ENCODE assay signal across 23 cellular contexts in the genomic region with DNA sequence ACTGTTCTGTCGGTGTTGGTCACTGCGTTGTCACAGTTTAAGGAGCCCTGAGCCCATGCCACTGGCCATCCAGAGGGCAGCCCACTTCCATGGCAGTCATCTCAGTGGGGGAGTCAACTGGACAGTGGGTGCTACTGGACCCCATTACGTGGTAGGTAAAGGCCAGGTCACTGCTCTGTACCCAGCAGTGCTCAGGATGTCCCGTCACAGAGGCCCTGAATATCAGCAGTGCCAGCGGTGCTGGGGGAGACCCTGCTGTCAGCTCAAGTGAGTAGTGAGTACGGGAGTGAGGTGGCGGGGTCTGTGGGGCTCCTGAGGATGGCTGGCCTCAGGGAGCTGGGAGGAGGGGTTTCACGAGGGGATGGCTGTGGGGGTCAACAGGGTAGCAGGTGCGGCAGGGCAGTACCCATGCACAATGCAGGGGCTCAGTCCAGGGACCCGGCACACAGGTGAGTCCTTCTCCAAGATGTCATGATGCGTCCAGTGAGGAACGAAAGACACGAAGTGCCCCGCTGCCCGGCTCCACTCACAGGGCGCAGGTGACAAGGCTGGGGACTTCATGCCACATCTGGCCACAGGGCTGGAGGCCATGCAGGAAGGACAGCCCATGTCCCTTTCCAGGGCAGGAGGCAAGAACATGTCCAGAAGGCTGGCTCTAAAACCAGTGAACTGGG. TPM values are rescaled to one million over a fixed set of nuclear protein-coding genes. Genes with fewer than 3 reads are reported as not detected.
DNase-seq lines count a peak whose midpoint lies in the region; ATAC-seq and TF ChIP-seq lines count a peak whose summit lies in the region.
"Had no signal": no experiment of that assay in that cellular context is flagged by ENCODE, and none has a peak within 500 bp of the region (broad histone marks: within the 10 kb centered on the region; RNA-seq: fewer than 3 reads in every experiment).

No MANE protein-coding gene starts in this region.

- no peaks in the 10 kb centered on the region for H3K79me2 ChIP-seq in hepatocyte
- H3K79me2 ChIP-seq in neural progenitor cell (ENCODE audit: low read depth): peaks cover 42% of the 10 kb centered on the region

- H3K27ac ChIP-seq in IMR-90 (ENCODE audit: insufficient read depth, low read length): no peak overlapping the region
- H3K27ac ChIP-seq in hepatocyte: no peak overlapping the region
- H3K27ac ChIP-seq in neural progenitor cell: no peak overlapping the region
- no peak overlapping the region for H3K27ac ChIP-seq in transverse colon
- H3K27ac ChIP-seq: GM23248, Peyer's patch, SJSA1 had no signal

- no peak overlapping the region for H2BK15ac ChIP-seq in IMR-90 (ENCODE audit: low read depth, low read length)

- TF ChIP-seq EP300 in transverse colon (IDR thresholded peaks at IDR 0.05; ENCODE audit: low read depth): no peak

- no peak overlapping the region for H3K23ac ChIP-seq in IMR-90 (ENCODE audit: low read depth, low read length)

- TF ChIP-seq RAD21 in IMR-90 (IDR thresholded peaks at IDR 0.05; ENCODE audit: low read length): no peak

- POLR2A ChIA-PET in IMR-90 (lab: Charles Lee; ENCODE audit: unreplicated experiment): no interaction called here

- no peak overlapping the region for H3K18ac ChIP-seq in IMR-90 (ENCODE audit: low read depth, low read length)

- H3K4me1 Mint-ChIP-seq in neural progenitor cell (peaks cover 72% of the 10 kb centered on the region), mesothelial cell of epicardium (no peaks in the 10 kb centered on the region)

- in situ Hi-C loops in IMR-90 (cut with MboI; ENCODE audit: low sequenced_read_pairs): no loop called here
- in situ Hi-C loops in transverse colon (cut with MboI; ENCODE audit: low pct_ligation_motif_present in 1 of 4, low pct_unique_long_range_greater_than_20kb in 1 of 4, low sequenced_read_pairs in 3 of 4): no loop called here

- H4K5ac ChIP-seq in IMR-90 (ENCODE audit: low read depth, low read length): no peak overlapping the region

- H3K27ac Mint-ChIP-seq in neural progenitor cell (peak overlapping the region; percentile 95), mesothelial cell of epicardium (no peak overlapping the region)
- H3K27ac Mint-ChIP-seq: CD4-positive, alpha-beta memory T cell had no signal

- H2AFZ ChIP-seq in IMR-90 (replicated peaks; ENCODE audit: low read length, poor library complexity) (peak overlapping the region; percentile 23), hepatocyte (no peak overlapping the region), neural progenitor cell (replicated peaks) (no peak overlapping the region)
- H2AFZ ChIP-seq: GM23248 had no signal

- H3F3A ChIP-seq in neural progenitor cell (ENCODE audit: low read depth): peaks cover 30% of the 10 kb centered on the region

- TF ChIP-seq POLR2A in IMR-90 (IDR thresholded peaks at IDR 0.05; ENCODE audit: low read depth, low read length): no peak
- TF ChIP-seq POLR2A in transverse colon (IDR thresholded peaks at IDR 0.05): no peak

- H2AK9ac ChIP-seq in IMR-90 (replicated peaks; ENCODE audit: low read depth, low read length, poor library complexity): peak overlapping the region; percentile 37

- peaks cover 10% of the 10 kb centered on the region; the same call in 1 of the 2 replicates for H3K27me3 ChIP-seq in IMR-90 (ENCODE audit: control insufficient read depth, insufficient read depth, low read length)
- H3K27me3 ChIP-seq in hepatocyte: no peaks in the 10 kb centered on the region
- no peaks in the 10 kb centered on the region for H3K27me3 ChIP-seq in neural progenitor cell
- no peaks in the 10 kb centered on the region for H3K27me3 ChIP-seq in transverse colon
- H3K27me3 ChIP-seq: Peyer's patch, SJSA1 had no signal

- no TSS peak for BruUV-seq in IMR-90 (replicated peaks; lab: Mats Ljungman, UMichigan)

- 90% methylated on average over 9 of the region's 16 CpGs; no CpG with 5 or more reads in 1 of the 2 experiments for WGBS in IMR-90 (ENCODE audit: extremely low coverage in 2 of 2, insufficient read length in 1 of 2), 2 experiments
- 88% methylated on average over 12 of the region's 16 CpGs for WGBS in hepatocyte (ENCODE audit: low lambda C conversion rate, missing lambda C conversion rate)
- 94% methylated on average over 16 of the region's 16 CpGs; no CpG with 5 or more reads in 1 of the 2 donors for WGBS in transverse colon (ENCODE audit: low coverage in 1 of 2), 2 donors

- H3K36me3 ChIP-seq in IMR-90 (ENCODE audit: control insufficient read depth, insufficient read depth, low read length) (no peaks in the 10 kb centered on the region), hepatocyte (replicated peaks; ENCODE audit: insufficient read depth, low read depth) (no peaks in the 10 kb centered on the region), neural progenitor cell (no peaks in the 10 kb centered on the region), transverse colon (no peaks in the 10 kb centered on the region)
- H3K36me3 ChIP-seq: Peyer's patch, SJSA1 had no signal

- H3K9me3 ChIP-seq in IMR-90 (ENCODE audit: control insufficient read depth, insufficient read depth, low read length): no peaks in the 10 kb centered on the region
- H3K9me3 ChIP-seq in hepatocyte (ENCODE audit: low read depth): no peaks in the 10 kb centered on the region
- no peaks in the 10 kb centered on the region for H3K9me3 ChIP-seq in neural progenitor cell (ENCODE audit: low read depth)
- no peaks in the 10 kb centered on the region for H3K9me3 ChIP-seq in transverse colon
- H3K9me3 ChIP-seq: Caco-2, Peyer's patch, SJSA1 had no signal

- no peak overlapping the region for H3K9ac ChIP-seq in IMR-90 (ENCODE audit: low read depth, low read length)
- no peak overlapping the region for H3K9ac ChIP-seq in neural progenitor cell
- H3K9ac ChIP-seq: GM23248 had no signal

- no peak for ATAC-seq in IMR-90 (ENCODE audit: low read depth)
- ATAC-seq in left cardiac atrium: no peak
- ATAC-seq: HCT116, Right ventricle myocardium inferior had no signal

- H3K9me3 Mint-ChIP-seq in neural progenitor cell (no peaks in the 10 kb centered on the region), mesothelial cell of epicardium (no peaks in the 10 kb centered on the region)
- H3K9me3 Mint-ChIP-seq: CD4-positive, alpha-beta memory T cell had no signal

- H2BK20ac ChIP-seq in IMR-90 (ENCODE audit: low read depth, low read length): no peak overlapping the region

- no peaks in the 10 kb centered on the region for H3K9me2 ChIP-seq in hepatocyte (replicated peaks; ENCODE audit: insufficient read depth)

- H3K4me3 Mint-ChIP-seq in neural progenitor cell: peak overlapping the region; percentile 72
- H3K4me3 Mint-ChIP-seq in mesothelial cell of epicardium: no peak overlapping the region
- H3K4me3 Mint-ChIP-seq: CD4-positive, alpha-beta memory T cell had no signal

- TF ChIP-seq CTCF in IMR-90 (conservative IDR thresholded peaks at IDR 0.05; ENCODE audit: low read depth, low read length): no peak
- no peak for TF ChIP-seq CTCF in hepatocyte (IDR thresholded peaks at IDR 0.05; ENCODE audit: poor library complexity)
- no peak for TF ChIP-seq CTCF in neural progenitor cell (IDR thresholded peaks at IDR 0.05)
- no peak for TF ChIP-seq CTCF in transverse colon (IDR thresholded peaks at IDR 0.05)
- no peak for TF ChIP-seq CTCF in mesothelial cell of epicardium (IDR thresholded peaks at IDR 0.05; ENCODE audit: unreplicated experiment)

- no peak overlapping the region for H3K4me2 ChIP-seq in IMR-90 (ENCODE audit: low read depth, low read length)
- no peak overlapping the region for H3K4me2 ChIP-seq in hepatocyte
- peak overlapping the region; percentile 84 for H3K4me2 ChIP-seq in neural progenitor cell

- H3K4me1 ChIP-seq in IMR-90 (ENCODE audit: control insufficient read depth, insufficient read depth, low read length) (no peaks in the 10 kb centered on the region; the same call in 1 of the 2 replicates), hepatocyte (ENCODE audit: insufficient read depth) (peaks cover 4% of the 10 kb centered on the region), neural progenitor cell (peaks cover 56% of the 10 kb centered on the region), transverse colon (no peaks in the 10 kb centered on the region)
- H3K4me1 ChIP-seq: Caco-2, Peyer's patch had no signal

- no peak overlapping the region for H2BK120ac ChIP-seq in IMR-90 (ENCODE audit: low read depth, low read length)

- no peak overlapping the region for H3K4ac ChIP-seq in IMR-90 (ENCODE audit: low read depth, low read length)

- intact Hi-C loops in IMR-90 (cut with micrococcal nuclease) (no loop called here), transverse colon (cut with DNase I; ENCODE audit: low total_unique reads) (no loop called here), left cardiac atrium (cut with DNase I) (no loop called here)

- H3K56ac ChIP-seq in IMR-90 (ENCODE audit: extremely low read depth, insufficient read depth, low read length): no peak overlapping the region

- no peak overlapping the region for H4K8ac ChIP-seq in IMR-90 (ENCODE audit: low read depth in 2 of 2, low read length in 2 of 2)

- H4K20me1 ChIP-seq in IMR-90 (ENCODE audit: insufficient read depth, low read length) (no peaks in the 10 kb centered on the region), hepatocyte (ENCODE audit: insufficient read depth, poor library complexity, severe bottlenecking) (no peaks in the 10 kb centered on the region), neural progenitor cell (ENCODE audit: low read depth) (peaks cover 63% of the 10 kb centered on the region)

- H3K9me1 ChIP-seq in IMR-90 (ENCODE audit: insufficient read depth, low read length): no peaks in the 10 kb centered on the region

- no peak overlapping the region for H2AK5ac ChIP-seq in IMR-90 (ENCODE audit: low read depth, low read length)

- H3K79me1 ChIP-seq in IMR-90 (ENCODE audit: low read depth in 1 of 2, low read length in 2 of 2): no peaks in the 10 kb centered on the region

- no peak overlapping the region for H2BK5ac ChIP-seq in IMR-90 (ENCODE audit: low read depth, low read length, poor library complexity, severe bottlenecking)

- peaks cover 7% of the 10 kb centered on the region for H3K27me3 Mint-ChIP-seq in neural progenitor cell (ENCODE audit: insufficient read depth, low read depth)
- H3K27me3 Mint-ChIP-seq in mesothelial cell of epicardium (ENCODE audit: low read depth): no peaks in the 10 kb centered on the region
- H3K27me3 Mint-ChIP-seq: CD4-positive, alpha-beta memory T cell had no signal

- dilution Hi-C loops in IMR-90 (cut with HindIII; ENCODE audit: low sequenced_read_pairs, unreplicated experiment): no loop called here

- no peak overlapping the region for H4K91ac ChIP-seq in IMR-90 (ENCODE audit: insufficient read depth, low read depth, low read length)

- H3K36me3 Mint-ChIP-seq in neural progenitor cell (peaks cover 3% of the 10 kb centered on the region), mesothelial cell of epicardium (no peaks in the 10 kb centered on the region)
- H3K36me3 Mint-ChIP-seq: CD4-positive, alpha-beta memory T cell had no signal

- H3K14ac ChIP-seq in IMR-90 (replicated peaks; ENCODE audit: low read depth, low read length): no peak overlapping the region

- DNase-seq in IMR-90: no peak
- peak; percentile 2 for DNase-seq in hepatocyte (ENCODE audit: low spot score)
- no peak for DNase-seq in neural progenitor cell (ENCODE audit: low spot score)
- no peak for DNase-seq in transverse colon
- DNase-seq in left cardiac atrium: no peak
- DNase-seq in mesothelial cell of epicardium (ENCODE audit: low spot score in 2 of 2, unreplicated experiment in 2 of 2): no peak
- no peak for DNase-seq in NCI-H1436 treated with DMSO at 0.1 percent for 48 hours (lab: John Stamatoyannopoulos, UW)
- DNase-seq: Caco-2; CD4-positive, alpha-beta memory T cell; DMS 273 treated with DMSO at 0.1 percent for 48 hours; DMS79 treated with DMSO at 0.1 percent for 48 hours; GM23248; Karpas-422; MV-4-11; NCI-H1105 treated with DMSO at 0.1 percent for 48 hours; NCI-H1694; NCI-H2171 treated with DMSO at 0.1 percent for 48 hours; NCI-H446; NCI-H526; Peyer's patch had no signal

- H3K4me3 ChIP-seq in IMR-90 (ENCODE audit: insufficient read depth, low read depth, low read length): no peak overlapping the region
- H3K4me3 ChIP-seq in hepatocyte: no peak overlapping the region
- peak overlapping the region; percentile 40 for H3K4me3 ChIP-seq in neural progenitor cell
- H3K4me3 ChIP-seq in transverse colon: no peak overlapping the region
- H3K4me3 ChIP-seq: GM23248, Peyer's patch, SJSA1 had no signal

- CTCF ChIA-PET in IMR-90 (lab: Yijun Ruan, JAX): no interaction called here

RNA-seq across cellular contexts. Expression of a gene that starts 27.9 kb away (rescaled TPM):
- total RNA-seq in IMR-90 (2012; rRNA removed): 0.36 and 0.56 TPM in 2 replicates
- polyA plus RNA-seq in IMR-90 (2012; rRNA removed): 0.82 and 1.4 TPM in 2 replicates
- polyA plus RNA-seq in IMR-90 (2012; cell fraction: cytosol; rRNA removed): 0.47 and 1.2 TPM in 2 replicates
- polyA plus RNA-seq in IMR-90 (2012; cell fraction: nucleus; rRNA removed; ENCODE audit: low replicate concordance): 0.91 and 1.9 TPM in 2 replicates
- total RNA-seq in hepatocyte: 5.8 and 8.7 TPM in 2 replicates
- 3.0 and 4.9 TPM in 2 replicates for polyA plus RNA-seq in hepatocyte
- total RNA-seq in neural progenitor cell (ENCODE audit: low replicate concordance): 12.3 and 18.0 TPM in 2 replicates
- 1 to 10 TPM in 2 of 4 donors, under 1 TPM in 2; 0.96 to 2.5 (median 1.4) TPM for total RNA-seq in transverse colon
- total RNA-seq in left cardiac atrium: 1 to 10 TPM; 6.5 to 8.1 TPM
- total RNA-seq in mesothelial cell of epicardium: 17.8 to 18.8 TPM (median 18.4 TPM) in 3 replicates
